ENCODE assay signal across 18 cellular contexts in the genomic region with DNA sequence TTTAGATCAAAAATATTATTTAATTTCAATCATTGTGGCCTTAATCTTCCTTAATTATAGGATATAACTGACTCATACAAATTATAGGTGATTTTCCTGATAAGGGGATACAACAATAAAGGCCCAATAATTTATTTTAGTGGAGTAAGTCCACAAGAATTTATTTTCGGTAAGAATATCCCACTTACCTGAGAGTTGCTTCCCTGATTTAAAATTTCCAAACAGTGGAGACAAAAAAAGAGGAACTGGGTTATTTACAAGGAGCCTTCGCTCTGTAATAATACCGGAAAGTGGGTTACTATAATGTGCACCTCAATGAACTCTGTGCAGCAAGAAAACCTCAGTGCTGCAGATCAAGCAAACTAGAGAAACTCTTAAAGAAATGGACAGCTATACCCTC. TPM values are rescaled to one million over a fixed set of nuclear protein-coding genes. Genes with fewer than 3 reads are reported as not detected.
A peak's percentile ranks its signal among the peaks of the same experiment; 100 is the strongest.
DNase-seq lines count a peak whose midpoint lies in the region; ATAC-seq, FAIRE-seq and TF ChIP-seq lines count a peak whose summit lies in the region.
"Had no signal": no experiment of that assay in that cellular context is flagged by ENCODE, and none has a peak within 500 bp of the region (broad histone marks: within the 10 kb centered on the region; RNA-seq: fewer than 3 reads in every experiment).

No MANE protein-coding gene starts in this region.

- no peaks in the 10 kb centered on the region for H3K9me1 ChIP-seq in K562 (ENCODE audit: control insufficient read depth, insufficient read depth, low read length)

- H3K36me3 ChIP-seq in SK-N-SH (replicated peaks in 1 of 2; ENCODE audit: control insufficient read depth in 1 of 2, insufficient read depth in 2 of 2, low read length in 1 of 2) (peaks cover 78 to 79% of the 10 kb centered on the region in 2 experiments), K562 (ENCODE audit: control insufficient read depth, insufficient read depth, low read length) (peaks cover 19% of the 10 kb centered on the region; the same call in 1 of the 3 replicates), heart right ventricle (peaks cover 0 to 95% (median 24%) of the 10 kb centered on the region in 9 donors), hepatocyte (replicated peaks; ENCODE audit: insufficient read depth, low read depth) (no peaks in the 10 kb centered on the region)

- BruUV-seq in K562 (replicated peaks; lab: Mats Ljungman, UMichigan), result no TSS peak

- H3K4me1 ChIP-seq in SK-N-SH (ENCODE audit: control insufficient read depth in 1 of 2, insufficient read depth in 2 of 2, low read depth in 1 of 2, low read length in 1 of 2) (peaks cover 0 to 56% of the 10 kb centered on the region in 2 experiments; a peak in 3 of 4 replicates), K562 (replicated peaks in 1 of 2; ENCODE audit: control insufficient read depth in 2 of 2, insufficient read depth in 2 of 2, low read length in 2 of 2) (no peaks in the 10 kb centered on the region), heart right ventricle (peaks cover 0 to 14% (median 0%) of the 10 kb centered on the region in 9 donors), hepatocyte (ENCODE audit: insufficient read depth) (no peaks in the 10 kb centered on the region)

- TF ChIP-seq RAD21 in SK-N-SH (IDR thresholded peaks at IDR 0.05; ENCODE audit: low read length) (no peak), K562 (CRISPR knock-in tag; conservative IDR thresholded peaks at IDR 0.05 in 1 of 2, IDR thresholded peaks at IDR 0.05 in 1 of 2) (no peak)

- H3K9me2 ChIP-seq in SK-N-SH (no peaks in the 10 kb centered on the region), hepatocyte (replicated peaks; ENCODE audit: insufficient read depth) (no peaks in the 10 kb centered on the region)

- 93% methylated on average over 3 of the region's 3 CpGs for WGBS in SK-N-SH (ENCODE audit: low lambda C conversion rate)
- 90% methylated on average over 3 of the region's 3 CpGs for WGBS in K562 (ENCODE audit: insufficient coverage, low coverage, missing lambda C conversion rate)
- WGBS in heart right ventricle, 2 donors, result 91 to 96% methylated on average over 3 of the region's 3 CpGs
- 95% methylated on average over 3 of the region's 3 CpGs for WGBS in hepatocyte (ENCODE audit: low lambda C conversion rate, missing lambda C conversion rate)

- no peak overlapping the region for H3K4me3 ChIP-seq in SK-N-SH (ENCODE audit: low read depth in 2 of 2, low read length in 1 of 2)
- H3K4me3 ChIP-seq in K562, result no peak overlapping the region
- H3K4me3 ChIP-seq in heart right ventricle, result no peak overlapping the region
- no peak overlapping the region for H3K4me3 ChIP-seq in hepatocyte
- H3K4me3 ChIP-seq: BLaER1 had no signal

- FAIRE-seq in K562 (lab: Jason Lieb, UNC), result no peak
- FAIRE-seq: H1 had no signal

- H4K20me1 ChIP-seq in SK-N-SH (ENCODE audit: insufficient read depth) (no peaks in the 10 kb centered on the region), K562 (replicated peaks; ENCODE audit: control insufficient read depth, insufficient read depth, low read length) (no peaks in the 10 kb centered on the region), hepatocyte (ENCODE audit: insufficient read depth, poor library complexity, severe bottlenecking) (no peaks in the 10 kb centered on the region)
- H4K20me1 ChIP-seq: BLaER1 had no signal

- H3K27me3 ChIP-seq in SK-N-SH (ENCODE audit: insufficient read depth) (no peaks in the 10 kb centered on the region), K562 (ENCODE audit: control insufficient read depth in 2 of 2, insufficient read depth in 2 of 2, low read length in 2 of 2) (no peaks in the 10 kb centered on the region), heart right ventricle (no peaks in the 10 kb centered on the region), hepatocyte (no peaks in the 10 kb centered on the region)
- H3K27me3 ChIP-seq: BLaER1 had no signal

- CTCF ChIA-PET in SK-N-SH (lab: Yijun Ruan, JAX), result interaction anchor here (0.5 kb wide), 1 partner anchor 20 kb away, joined by 3 read pairs; no protein-coding TSS in a partner anchor
- CTCF ChIA-PET in K562 (lab: Yijun Ruan, JAX; ENCODE audit: low intra/inter-chr PET ratio), result no interaction called here

- H3K4me3 Mint-ChIP-seq in progenitor cell of endocrine pancreas (ENCODE audit: low read depth), result no peak overlapping the region
- H3K4me3 Mint-ChIP-seq: CD8-positive, alpha-beta memory T cell had no signal

- H3K9me3 ChIP-seq in SK-N-SH (no peaks in the 10 kb centered on the region), K562 (replicated peaks; ENCODE audit: control insufficient read depth, insufficient read depth, low read depth, low read length) (no peaks in the 10 kb centered on the region), heart right ventricle (no peaks in the 10 kb centered on the region), hepatocyte (ENCODE audit: low read depth) (no peaks in the 10 kb centered on the region)
- H3K9me3 ChIP-seq: BLaER1 had no signal

- POLR2A ChIA-PET in SK-N-SH (lab: Yijun Ruan, JAX), result no interaction called here
- POLR2A ChIA-PET in K562 (lab: Yijun Ruan, JAX), result interaction anchor here (0.6 kb wide), 1 partner anchor 35 kb away, joined by 3 read pairs; no protein-coding TSS in a partner anchor

- H3K9me3 Mint-ChIP-seq in progenitor cell of endocrine pancreas (ENCODE audit: low read depth), result no peaks in the 10 kb centered on the region
- H3K9me3 Mint-ChIP-seq: CD8-positive, alpha-beta memory T cell had no signal

- DNase-seq in SK-N-SH (no peak), K562 (ENCODE audit: extremely low read depth in 1 of 4, low spot score in 3 of 4) (no peak), progenitor cell of endocrine pancreas (ENCODE audit: low spot score, unreplicated experiment) (no peak), heart right ventricle (no peak), hepatocyte (ENCODE audit: low spot score) (no peak), NCI-H1417 (lab: John Stamatoyannopoulos, UW) (no peak), AML-193 (lab: John Stamatoyannopoulos, UW) (no peak)
- DNase-seq: CD8-positive, alpha-beta memory T cell; DND-41; GF-D8; NCI-H1092; NCI-H2107; NCI-H2227 treated with DMSO at 0.1 percent for 48 hours; SHP77 had no signal

- H3K79me2 ChIP-seq in SK-N-SH (ENCODE audit: insufficient read depth) (peaks cover 56% of the 10 kb centered on the region), K562 (ENCODE audit: control insufficient read depth, insufficient read depth, low read length) (no peaks in the 10 kb centered on the region), hepatocyte (no peaks in the 10 kb centered on the region)

- H3K36me3 Mint-ChIP-seq in progenitor cell of endocrine pancreas (ENCODE audit: insufficient read depth), result peaks cover 3% of the 10 kb centered on the region

- no peaks in the 10 kb centered on the region for H3K4me1 Mint-ChIP-seq in progenitor cell of endocrine pancreas (ENCODE audit: low read depth)

- H3K9ac ChIP-seq in SK-N-SH (peak overlapping the region; percentile 42), K562 (ENCODE audit: insufficient read depth in 1 of 2, low read depth in 2 of 2, low read length in 2 of 2) (no peak overlapping the region)
- H3K9ac ChIP-seq: BLaER1 had no signal

- intact Hi-C loops in K562 (cut with micrococcal nuclease), result no loop called here
- intact Hi-C loops in heart right ventricle (cut with DNase I), result no loop called here

- TF ChIP-seq POLR2A in K562 (conservative IDR thresholded peaks at IDR 0.05), result no peak

- peak overlapping the region; percentile 27 for H3K27ac Mint-ChIP-seq in progenitor cell of endocrine pancreas

- in situ Hi-C loops in K562 (cut with MboI), result no loop called here

- TF ChIP-seq CTCF in SK-N-SH (IDR thresholded peaks at IDR 0.05) (no peak), K562 (IDR thresholded peaks at IDR 0.05 in 2 of 3, conservative IDR thresholded peaks at IDR 0.05 in 1 of 3; ENCODE audit: insufficient read depth in 2 of 3, low read depth in 1 of 3, low read length in 3 of 3) (no peak), progenitor cell of endocrine pancreas (IDR thresholded peaks at IDR 0.05; ENCODE audit: unreplicated experiment) (no peak), heart right ventricle (IDR thresholded peaks at IDR 0.05) (no peak), hepatocyte (IDR thresholded peaks at IDR 0.05; ENCODE audit: poor library complexity) (no peak)

- H3K27ac ChIP-seq in SK-N-SH (ENCODE audit: low read depth in 2 of 2, low read length in 1 of 2) (peak overlapping the region in 1 of 2 experiments; percentile 98; a peak in 2 of 4 replicates), K562 (ENCODE audit: extremely low read depth, low read depth, low read length) (no peak overlapping the region), heart right ventricle (no peak overlapping the region), hepatocyte (no peak overlapping the region)
- H3K27ac ChIP-seq: 22Rv1, BLaER1 had no signal

- no peak overlapping the region for H3K4me2 ChIP-seq in SK-N-SH
- no peak overlapping the region for H3K4me2 ChIP-seq in K562 (ENCODE audit: insufficient read depth, low read length)
- no peak overlapping the region for H3K4me2 ChIP-seq in hepatocyte
- H3K4me2 ChIP-seq: BLaER1 had no signal

- ATAC-seq in SK-N-SH treated with all-trans-retinoic acid at 6 μM for 48 hours (no peak), K562 (no peak), heart right ventricle (no peak)

- no peak for TF ChIP-seq EP300 in SK-N-SH (IDR thresholded peaks at IDR 0.05; ENCODE audit: borderline replicate concordance in 1 of 2, low read depth in 1 of 2, low read length in 1 of 2)
- TF ChIP-seq EP300 in K562 (IDR thresholded peaks at IDR 0.05; ENCODE audit: low read length), result no peak

- no peaks in the 10 kb centered on the region for H3K27me3 Mint-ChIP-seq in progenitor cell of endocrine pancreas
- H3K27me3 Mint-ChIP-seq: CD8-positive, alpha-beta memory T cell had no signal

- peaks cover 99% of the 10 kb centered on the region for H3F3A ChIP-seq in SK-N-SH (replicated peaks; ENCODE audit: insufficient read depth)

- H2AFZ ChIP-seq in SK-N-SH (ENCODE audit: low read depth) (no peak overlapping the region), K562 (ENCODE audit: low read depth, low read length) (no peak overlapping the region), hepatocyte (no peak overlapping the region)

RNA-seq across cellular contexts. Expression of gene FEZ2, which starts 42.2 kb away (rescaled TPM):
- polyA plus RNA-seq in SK-N-SH (2012; rRNA removed), result 37.2 and 41.4 TPM in 2 replicates
- polyA plus RNA-seq in SK-N-SH (2012; cell fraction: cytosol; rRNA removed), result 51.6 and 77.8 TPM in 2 replicates
- polyA plus RNA-seq in SK-N-SH (2012; cell fraction: nucleus; rRNA removed), result 19.8 and 34.0 TPM in 2 replicates
- 20.5 and 72.9 TPM in 2 replicates for total RNA-seq in K562 (2011; cell fraction: chromatin; rRNA removed; ENCODE audit: low replicate concordance)
- 7.5 and 10.5 TPM in 2 replicates for total RNA-seq in K562 (2011; cell fraction: nucleolus; rRNA removed)
- 30.0 and 48.2 TPM in 2 replicates for total RNA-seq in K562 (2011; cell fraction: nucleoplasm; rRNA removed)
- 19.7 and 20.0 TPM in 2 replicates for total RNA-seq in K562 (2014; rRNA removed)
- 28.8 and 42.9 TPM in 2 replicates for total RNA-seq in K562 (2014; rRNA removed; fragmentation: Illumina TruSeq; extraction: Trizol)
- total RNA-seq in K562 (2015; rRNA removed; fragmentation: Illumina TruSeq; extraction: Trizol), result 28.3 and 28.7 TPM in 2 replicates
- 19.2 and 20.1 TPM in 2 replicates for total RNA-seq in K562 (2021)
- 29.7 and 35.5 TPM in 2 replicates for polyA plus RNA-seq in K562 (2011; rRNA removed)
- 5.4 and 14.7 TPM in 2 replicates for polyA plus RNA-seq in K562 (2011; cell fraction: cytosol; rRNA removed)
- polyA plus RNA-seq in K562 (2011; cell fraction: nucleus; rRNA removed), result 11.1 and 17.5 TPM in 2 replicates
- polyA plus RNA-seq in K562 (2012), result 18.8 and 23.4 TPM in 2 replicates
- 20.9 and 23.8 TPM in 2 replicates for polyA plus RNA-seq in K562 (2014; fragmentation: Illumina TruSeq; extraction: Trizol)
- polyA plus RNA-seq in K562 (2014; fragmentation: Nextera tagmentation; extraction: Ambion mirVana), result 10 to 100 TPM in 1 of 2 experiments, 1 to 10 TPM in 1; 9.9 to 10.8 TPM
- 16.6 and 17.3 TPM in 2 replicates for polyA plus RNA-seq in K562 (2014; rRNA removed)
- 40.5 and 45.0 TPM in 2 replicates for polyA minus RNA-seq in K562 (2011; rRNA and poly(A)+ RNA removed)
- polyA minus RNA-seq in K562 (2011; cell fraction: cytosol; rRNA and poly(A)+ RNA removed), result 7.8 and 15.2 TPM in 2 replicates
- polyA minus RNA-seq in K562 (2011; cell fraction: nucleus; rRNA and poly(A)+ RNA removed), result 21.0 and 39.5 TPM in 2 replicates
- 28.7 and 36.1 TPM in 2 replicates for total RNA-seq in progenitor cell of endocrine pancreas
- 10 to 100 TPM; 29.8 to 51.7 (median 40.9) TPM for total RNA-seq in heart right ventricle
- polyA plus RNA-seq in heart right ventricle, result 10 to 100 TPM; 16.4 to 20.2 TPM
- total RNA-seq in hepatocyte, result 44.0 and 45.2 TPM in 2 replicates
- polyA plus RNA-seq in hepatocyte, result 14.5 and 19.4 TPM in 2 replicates
